ENCODE assay signal across 21 cellular contexts in genomic region chr3:7204848-7205156, GRCh38.
DNase-seq lines count a peak whose midpoint lies in the region; ATAC-seq and TF ChIP-seq lines count a peak whose summit lies in the region.
"Had no signal": no experiment of that assay in that cellular context is flagged by ENCODE, and none has a peak within 500 bp of the region (broad histone marks: within the 10 kb centered on the region; RNA-seq: fewer than 3 reads in every experiment).

No MANE protein-coding gene starts in this region.

- H3K4me2 ChIP-seq in KMS-11 (no peak overlapping the region), neural progenitor cell (no peak overlapping the region)

- no peaks in the 10 kb centered on the region for H3K9me3 ChIP-seq in breast epithelium
- no peaks in the 10 kb centered on the region for H3K9me3 ChIP-seq in neural progenitor cell (ENCODE audit: low read depth)
- H3K9me3 ChIP-seq: gastroesophageal sphincter had no signal

- H2AFZ ChIP-seq in KMS-11 (ENCODE audit: low read depth) (peak overlapping the region; percentile 79; the same call in 1 of the 2 replicates), neural progenitor cell (replicated peaks) (no peak overlapping the region)

- H3F3A ChIP-seq in neural progenitor cell (ENCODE audit: low read depth): no peaks in the 10 kb centered on the region

- peaks cover 20% of the 10 kb centered on the region for H3K4me1 Mint-ChIP-seq in MCF 10A (ENCODE audit: insufficient read depth, unreplicated experiment)
- H3K4me1 Mint-ChIP-seq in neural progenitor cell: no peaks in the 10 kb centered on the region

- BruUV-seq in MCF 10A (replicated peaks; lab: Mats Ljungman, UMichigan): no TSS peak

- H3K27ac Mint-ChIP-seq in MCF 10A (ENCODE audit: low read depth, unreplicated experiment) (peak overlapping the region; percentile 89), neural progenitor cell (no peak overlapping the region)
- H3K27ac Mint-ChIP-seq: activated naive CD4-positive, alpha-beta T cell treated with anti-CD3 and anti-CD28 coated beads, Interleukin-2, amount 50 U/mL, for 72 hours; progenitor cell of endocrine pancreas had no signal

- H4K20me1 ChIP-seq in KMS-11 (ENCODE audit: insufficient read depth): no peaks in the 10 kb centered on the region
- H4K20me1 ChIP-seq in neural progenitor cell (ENCODE audit: low read depth): no peaks in the 10 kb centered on the region

- intact Hi-C loops in MCF 10A (cut with micrococcal nuclease) (no loop called here), breast epithelium (cut with DNase I; ENCODE audit: low total_unique reads) (no loop called here)

- CTCF ChIA-PET in MCF 10A (lab: Yijun Ruan, JAX): no interaction called here

- H3K27me3 Mint-ChIP-seq in MCF 10A (ENCODE audit: insufficient read depth, unreplicated experiment) (no peaks in the 10 kb centered on the region), neural progenitor cell (ENCODE audit: insufficient read depth, low read depth) (no peaks in the 10 kb centered on the region)
- H3K27me3 Mint-ChIP-seq: CD4-positive, alpha-beta memory T cell; progenitor cell of endocrine pancreas had no signal

- POLR2A ChIA-PET in MCF 10A (lab: Yijun Ruan, JAX): no interaction called here

- H3K36me3 ChIP-seq in breast epithelium (no peaks in the 10 kb centered on the region), KMS-11 (ENCODE audit: insufficient read depth) (no peaks in the 10 kb centered on the region), neural progenitor cell (no peaks in the 10 kb centered on the region)
- H3K36me3 ChIP-seq: cardiac muscle cell, gastroesophageal sphincter had no signal

- H3K79me2 ChIP-seq in KMS-11 (ENCODE audit: insufficient read depth, low read depth): no peaks in the 10 kb centered on the region
- H3K79me2 ChIP-seq in neural progenitor cell (ENCODE audit: low read depth): no peaks in the 10 kb centered on the region

- H3K36me3 Mint-ChIP-seq in MCF 10A (ENCODE audit: insufficient read depth, unreplicated experiment) (no peaks in the 10 kb centered on the region), neural progenitor cell (no peaks in the 10 kb centered on the region)
- H3K36me3 Mint-ChIP-seq: CD4-positive, alpha-beta memory T cell had no signal

- H3K4me3 ChIP-seq in breast epithelium (no peak overlapping the region), KMS-11 (IDR thresholded peaks at IDR 0.05; ENCODE audit: insufficient read depth, low read depth, low read length) (no peak overlapping the region), neural progenitor cell (no peak overlapping the region)
- H3K4me3 ChIP-seq: cardiac muscle cell, SK-N-MC had no signal

- H3K27ac ChIP-seq in breast epithelium (no peak overlapping the region), KMS-11 (no peak overlapping the region), neural progenitor cell (no peak overlapping the region)
- H3K27ac ChIP-seq: 22Rv1, cardiac muscle cell, gastroesophageal sphincter, SK-N-MC, VCaP had no signal

- H3K4me3 Mint-ChIP-seq in MCF 10A (ENCODE audit: unreplicated experiment): no peak overlapping the region
- H3K4me3 Mint-ChIP-seq in neural progenitor cell: no peak overlapping the region

- ATAC-seq in HG02885 (IDR thresholded peaks at IDR 0.05; ENCODE audit: poor library complexity, unreplicated experiment): peak; percentile 22
- ATAC-seq: activated naive CD4-positive, alpha-beta T cell treated with anti-CD3 and anti-CD28 coated beads, Interleukin-2, amount 50 U/mL, for 72 hours; gastroesophageal sphincter; HCT116 had no signal

- TF ChIP-seq POLR2A in breast epithelium (IDR thresholded peaks at IDR 0.05): no peak

- DNase-seq in MCF 10A (ENCODE audit: unreplicated experiment): no peak
- DNase-seq in breast epithelium (ENCODE audit: low spot score in 2 of 2): no peak
- DNase-seq in activated T-cell treated with anti-CD3 and anti-CD28 coated beads, Interleukin-2, amount 50 U/mL, for 1 hour: no peak
- DNase-seq in DMS79 (lab: John Stamatoyannopoulos, UW): no peak
- no peak for DNase-seq in GM19238 (ENCODE audit: insufficient read length, low spot score)
- no peak for DNase-seq in neural progenitor cell (ENCODE audit: low spot score)
- DNase-seq: CD4-positive, alpha-beta memory T cell; islet precursor cell; NCI-H187 treated with DMSO at 0.1 percent for 48 hours; NK-92 treated with Interleukin-12 subunit alpha and Interleukin-12 subunit beta, amount 100 ng/mL, for 24 hours; stimulated activated CD4-positive, alpha-beta T cell treated with anti-CD3 and anti-CD28 coated beads, Interleukin-15, amount 100 ng/mL, for 24 hours had no signal

- H3K4me1 ChIP-seq in breast epithelium: peaks cover 0 to 6% of the 10 kb centered on the region in 2 donors
- peaks cover 3% of the 10 kb centered on the region for H3K4me1 ChIP-seq in KMS-11 (ENCODE audit: low read depth, poor library complexity, severe bottlenecking)
- H3K4me1 ChIP-seq in neural progenitor cell: no peaks in the 10 kb centered on the region

- H3K9ac ChIP-seq in KMS-11 (no peak overlapping the region), neural progenitor cell (no peak overlapping the region)

- H3K27me3 ChIP-seq in breast epithelium (no peaks in the 10 kb centered on the region), KMS-11 (ENCODE audit: insufficient read depth, low read depth) (no peaks in the 10 kb centered on the region), neural progenitor cell (no peaks in the 10 kb centered on the region)
- H3K27me3 ChIP-seq: cardiac muscle cell, gastroesophageal sphincter had no signal

- peaks cover 6% of the 10 kb centered on the region for H3K9me3 Mint-ChIP-seq in MCF 10A (ENCODE audit: unreplicated experiment)
- no peaks in the 10 kb centered on the region for H3K9me3 Mint-ChIP-seq in neural progenitor cell

- TF ChIP-seq CTCF in MCF 10A (IDR thresholded peaks at IDR 0.05; ENCODE audit: unreplicated experiment): no peak
- no peak for TF ChIP-seq CTCF in breast epithelium (IDR thresholded peaks at IDR 0.05)
- TF ChIP-seq CTCF in KMS-11 (conservative IDR thresholded peaks at IDR 0.05; ENCODE audit: low read depth, low read length): no peak
- TF ChIP-seq CTCF in neural progenitor cell (IDR thresholded peaks at IDR 0.05): no peak
